In genomic region chr4:78951862-78952472, GRCh38 we compare ENCODE assay signal across 9 cellular contexts. TPM values are rescaled to one million over a fixed set of nuclear protein-coding genes. Genes with fewer than 3 reads are reported as not detected.
DNase-seq lines count a peak whose midpoint lies in the region; ATAC-seq and TF ChIP-seq lines count a peak whose summit lies in the region.
"Had no signal": no experiment of that assay in that cellular context is flagged by ENCODE, and none has a peak within 500 bp of the region (broad histone marks: within the 10 kb centered on the region; RNA-seq: fewer than 3 reads in every experiment).

No MANE protein-coding gene starts in this region.

- H3K36me3 ChIP-seq in upper lobe of left lung = no peaks in the 10 kb centered on the region
- H3K36me3 ChIP-seq: BLaER1 had no signal

- peak; percentile 59 for ATAC-seq in GM21360 (IDR thresholded peaks at IDR 0.05; ENCODE audit: unreplicated experiment)
- ATAC-seq in left colon = peak; percentile 57
- peak in 1 of 2 donors; percentile 89 for ATAC-seq in upper lobe of left lung (ENCODE audit: low FRiP score in 2 of 2)

- no peak for TF ChIP-seq EP300 in upper lobe of left lung (IDR thresholded peaks at IDR 0.05)

- H3K27ac ChIP-seq in upper lobe of left lung = no peak overlapping the region
- H3K27ac ChIP-seq: BLaER1 had no signal

- no peaks in the 10 kb centered on the region for H3K4me1 ChIP-seq in upper lobe of left lung
- H3K4me1 ChIP-seq: BLaER1 had no signal

- intact Hi-C loops in left colon (cut with DNase I, micrococcal nuclease) = loop anchor here in 1 of 2 donors (10.0 kb wide), 1 partner anchor 623 kb away; no protein-coding TSS in a partner anchor

- WGBS in upper lobe of left lung, 2 donors = 64 to 66% methylated on average over 3 of the region's 3 CpGs

- peak; percentile 15 to 66 (median 54) for TF ChIP-seq CTCF in upper lobe of left lung (IDR thresholded peaks at IDR 0.05)

- DNase-seq in NCI-H1417 (lab: John Stamatoyannopoulos, UW) (peak; percentile 21 to 79 (median 62)), NCI-H1417 treated with DMSO at 0.1 percent for 48 hours (lab: John Stamatoyannopoulos, UW) (no peak), HT-29 (ENCODE audit: low spot score) (peak; percentile 66), RPMI7951 (ENCODE audit: low read depth) (peak; percentile 35), left colon (no peak), upper lobe of left lung (no peak)
- DNase-seq in central memory CD4-positive, alpha-beta T cell = peak; percentile 37

- H3K9me3 ChIP-seq in upper lobe of left lung = no peaks in the 10 kb centered on the region
- H3K9me3 ChIP-seq: BLaER1 had no signal

- no peak for TF ChIP-seq POLR2A in upper lobe of left lung (IDR thresholded peaks at IDR 0.05)

- no peaks in the 10 kb centered on the region for H3K27me3 ChIP-seq in upper lobe of left lung
- H3K27me3 ChIP-seq: BLaER1 had no signal

- no peak overlapping the region for H3K4me3 ChIP-seq in upper lobe of left lung
- H3K4me3 ChIP-seq: BLaER1 had no signal

RNA-seq across cellular contexts. Expression of gene PAQR3, which starts 12.7 kb away (rescaled TPM):
- total RNA-seq in HT-29 (2014; rRNA removed; shearing (Covaris generic)) = 8.2 and 11.6 TPM in 2 replicates
- 12.9 and 19.8 TPM in 2 replicates for total RNA-seq in RPMI7951 (2014; rRNA removed; shearing (Covaris generic))
- total RNA-seq in left colon (10 to 100 TPM in 1 of 2 donors, 1 to 10 TPM in 1; 9.7 to 14.5 TPM), upper lobe of left lung (10 to 100 TPM in 1 of 6 donors, 1 to 10 TPM in 5; 3.4 to 14.2 (median 9.0) TPM)

Comparison
In these comparisons a context has a peak if more than half of its experiments do, and no peak if none do; other contexts are left out.
1. DNase-seq: peak in NCI-H1417 (3 of 3), HT-29 (single experiment), RPMI7951 (single experiment) and central memory CD4-positive, alpha-beta T cell (single experiment); none in NCI-H1417 treated with DMSO at 0.1 percent for 48 hours (single experiment), left colon (0 of 2) and upper lobe of left lung (0 of 2).